ENCODE assay signal across 32 cellular contexts in the genomic region with DNA sequence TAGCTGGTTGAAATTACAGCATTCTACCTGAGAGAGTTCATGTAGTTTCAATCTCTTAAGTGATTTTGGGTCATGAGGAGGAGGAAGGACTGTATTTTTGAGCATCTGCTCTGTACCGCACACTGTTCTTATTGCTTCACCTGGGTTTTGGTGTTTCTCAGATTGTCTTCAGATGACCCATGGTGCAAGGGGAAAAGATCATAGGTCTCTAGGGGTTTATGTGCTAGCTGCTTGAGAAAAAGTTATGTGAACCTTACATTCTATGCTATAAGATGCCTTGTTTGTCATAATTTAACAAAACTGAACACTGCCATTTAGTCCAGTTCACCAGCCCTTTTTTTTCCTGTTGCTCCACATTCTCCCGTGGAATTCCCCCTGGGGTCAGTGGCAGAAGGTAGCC.
"Had no signal": no experiment of that assay in that cellular context is flagged by ENCODE, and none has a peak within 500 bp of the region (broad histone marks: within the 10 kb centered on the region; RNA-seq: fewer than 3 reads in every experiment).

No MANE protein-coding gene starts in this region.

- DNase-seq: activated B cell treated with CpG ODN at 0.5 μM for 24 hours; activated CD4-positive, alpha-beta T cell treated with anti-CD3 and anti-CD28 coated beads for 48 hours; activated CD4-positive, alpha-beta T cell treated with anti-CD3 and anti-CD28 coated beads, Interleukin-2, amount 50 U/mL, for 1 hour; activated CD4-positive, alpha-beta T cell treated with anti-CD3 and anti-CD28 coated beads, Interleukin-2, amount 50 U/mL, for 48 hours; activated CD8-positive, alpha-beta memory T cell treated with anti-CD3 and anti-CD28 coated beads for 24 hours; activated CD8-positive, alpha-beta T cell treated with anti-CD3 and anti-CD28 coated beads for 36 hours; activated gamma-delta T cell; activated naive CD4-positive, alpha-beta T cell; activated naive CD4-positive, alpha-beta T cell treated with anti-CD3 and anti-CD28 coated beads, Interleukin-2, amount 10 ng/mL, durations not matched to agents 7 days and 5 days; activated naive CD8-positive, alpha-beta T cell treated with anti-CD3 and anti-CD28 coated beads, Interleukin-2, amount 10 ng/mL, durations not matched to agents 7 days and 5 days; activated T-cell treated with anti-CD3 and anti-CD28 coated beads, Interleukin-2, amount 50 U/mL, for 48 hours; brain microvascular endothelial cell; dorsolateral prefrontal cortex; effector memory CD4-positive, alpha-beta T cell; erythroblast; foreskin keratinocyte; gastrocnemius medialis; glutamatergic neuron; heart left ventricle; T-helper 1 cell; T-helper 17 cell; T1000; WERI-Rb-1 had no signal

- H3K9me3 ChIP-seq: ascending aorta, esophagus muscularis mucosa, gastrocnemius medialis, heart left ventricle had no signal

- H3K27ac ChIP-seq: ascending aorta, brain microvascular endothelial cell, coronary artery, dorsolateral prefrontal cortex, esophagus muscularis mucosa, foreskin keratinocyte, gastrocnemius medialis, heart left ventricle, WERI-Rb-1 had no signal

- H3K36me3 ChIP-seq: brain microvascular endothelial cell, gastrocnemius medialis, WERI-Rb-1 had no signal

- H3K36me3 Mint-ChIP-seq: activated naive CD4-positive, alpha-beta T cell treated with anti-CD3 and anti-CD28 coated beads, Interleukin-2, amount 50 U/mL, for 72 hours had no signal

- H3K4me1 ChIP-seq: ascending aorta, esophagus muscularis mucosa, foreskin keratinocyte, gastrocnemius medialis, heart left ventricle had no signal

- H3K9me3 Mint-ChIP-seq: activated B cell treated with CpG ODN at 0.5 μM for 24 hours; activated CD8-positive, alpha-beta T cell treated with anti-CD3 and anti-CD28 coated beads for 36 hours; activated naive CD4-positive, alpha-beta T cell treated with anti-CD3 and anti-CD28 coated beads, Interleukin-2, amount 10 ng/mL, durations not matched to agents 7 days and 5 days; activated naive CD4-positive, alpha-beta T cell treated with anti-CD3 and anti-CD28 coated beads, Interleukin-2, amount 50 U/mL, for 72 hours; activated naive CD8-positive, alpha-beta T cell treated with anti-CD3 and anti-CD28 coated beads, Interleukin-2, amount 10 ng/mL, durations not matched to agents 7 days and 5 days; central memory CD8-positive, alpha-beta T cell; dendritic cell treated with granulocyte-macrophage colony-stimulating factor and Interleukin-4, amounts not matched to agents 40 ng/mL and 50 ng/mL, for 4 days; T-helper 2 cell treated with Interferon-gamma antibody and Interleukin-4, amounts not matched to agents 5 μg/mL and 100 μg/mL, for 36 hours had no signal

- H3K4me3 ChIP-seq: ascending aorta, coronary artery, dorsolateral prefrontal cortex, esophagus muscularis mucosa, gastrocnemius medialis, heart left ventricle had no signal

- H3K27ac Mint-ChIP-seq: activated B cell treated with CpG ODN at 0.5 μM for 24 hours; activated CD8-positive, alpha-beta T cell treated with anti-CD3 and anti-CD28 coated beads for 36 hours; activated naive CD4-positive, alpha-beta T cell treated with anti-CD3 and anti-CD28 coated beads, Interleukin-2, amount 10 ng/mL, durations not matched to agents 7 days and 5 days; activated naive CD4-positive, alpha-beta T cell treated with anti-CD3 and anti-CD28 coated beads, Interleukin-2, amount 50 U/mL, for 72 hours; activated naive CD8-positive, alpha-beta T cell treated with anti-CD3 and anti-CD28 coated beads, Interleukin-2, amount 10 ng/mL, durations not matched to agents 7 days and 5 days; dendritic cell treated with granulocyte-macrophage colony-stimulating factor and Interleukin-4, amounts not matched to agents 40 ng/mL and 50 ng/mL, for 4 days; T-helper 17 cell; T-helper 2 cell treated with Interferon-gamma antibody and Interleukin-4, amounts not matched to agents 5 μg/mL and 100 μg/mL, for 36 hours had no signal

- H3K27me3 ChIP-seq: ascending aorta, brain microvascular endothelial cell, esophagus muscularis mucosa, foreskin keratinocyte, gastrocnemius medialis had no signal

- H3K27me3 Mint-ChIP-seq: activated B cell treated with CpG ODN at 0.5 μM for 24 hours; activated CD8-positive, alpha-beta T cell treated with anti-CD3 and anti-CD28 coated beads for 36 hours; activated naive CD4-positive, alpha-beta T cell treated with anti-CD3 and anti-CD28 coated beads, Interleukin-2, amount 10 ng/mL, durations not matched to agents 7 days and 5 days; activated naive CD8-positive, alpha-beta T cell treated with anti-CD3 and anti-CD28 coated beads, Interleukin-2, amount 10 ng/mL, durations not matched to agents 7 days and 5 days; central memory CD8-positive, alpha-beta T cell; dendritic cell treated with granulocyte-macrophage colony-stimulating factor and Interleukin-4, amounts not matched to agents 40 ng/mL and 50 ng/mL, for 4 days; T-helper 17 cell had no signal

- ATAC-seq: activated CD4-positive, CD25-positive, alpha-beta regulatory T cell treated with anti-CD3 and anti-CD28 coated beads, Interleukin-2, amount 50 U/mL, for 24 hours; activated CD8-positive, alpha-beta T cell treated with anti-CD3 and anti-CD28 coated beads for 36 hours; activated naive CD4-positive, alpha-beta T cell treated with anti-CD3 and anti-CD28 coated beads, Interleukin-2, amount 50 U/mL, for 72 hours; foreskin keratinocyte; gastrocnemius medialis; heart left ventricle; T-helper 17 cell had no signal

- H3K4me1 Mint-ChIP-seq: activated B cell treated with CpG ODN at 0.5 μM for 24 hours; activated naive CD4-positive, alpha-beta T cell treated with anti-CD3 and anti-CD28 coated beads, Interleukin-2, amount 10 ng/mL, durations not matched to agents 7 days and 5 days; activated naive CD8-positive, alpha-beta T cell treated with anti-CD3 and anti-CD28 coated beads, Interleukin-2, amount 10 ng/mL, durations not matched to agents 7 days and 5 days; central memory CD8-positive, alpha-beta T cell; T-helper 17 cell had no signal

- FAIRE-seq: bronchial epithelial cell had no signal

- H3K4me3 Mint-ChIP-seq: activated B cell treated with CpG ODN at 0.5 μM for 24 hours; activated CD8-positive, alpha-beta T cell treated with anti-CD3 and anti-CD28 coated beads for 36 hours; activated naive CD4-positive, alpha-beta T cell treated with anti-CD3 and anti-CD28 coated beads, Interleukin-2, amount 10 ng/mL, durations not matched to agents 7 days and 5 days; activated naive CD8-positive, alpha-beta T cell treated with anti-CD3 and anti-CD28 coated beads, Interleukin-2, amount 10 ng/mL, durations not matched to agents 7 days and 5 days; central memory CD8-positive, alpha-beta T cell; dendritic cell treated with granulocyte-macrophage colony-stimulating factor and Interleukin-4, amounts not matched to agents 40 ng/mL and 50 ng/mL, for 4 days; T-helper 17 cell; T-helper 2 cell treated with Interferon-gamma antibody and Interleukin-4, amounts not matched to agents 5 μg/mL and 100 μg/mL, for 36 hours had no signal
